ENCODE assay signal across 24 cellular contexts in genomic region chr5:79802995-79803394, GRCh38.
"Had no signal": no experiment of that assay in that cellular context is flagged by ENCODE, and none has a peak within 500 bp of the region (broad histone marks: within the 10 kb centered on the region; RNA-seq: fewer than 3 reads in every experiment).

No MANE protein-coding gene starts in this region.

- H3K27me3 ChIP-seq: pancreas, right atrium auricular region, spleen, thyroid gland had no signal

- ATAC-seq: activated CD8-positive, alpha-beta T cell treated with anti-CD3 and anti-CD28 coated beads, Interleukin-2, amount 10 ng/mL, durations not matched to agents 7 days and 5 days; activated naive CD4-positive, alpha-beta T cell treated with anti-CD3 and anti-CD28 coated beads, Interleukin-2, amount 50 U/mL, for 72 hours; left ventricle myocardium superior; pancreas; psoas muscle; stimulated activated naive CD8-positive, alpha-beta T cell treated with anti-CD3 and anti-CD28 coated beads, Interleukin-15, Interleukin-2, amounts not matched to agents 100 U/mL and 50 U/mL, for 24 hours had no signal

- FAIRE-seq: pancreas, TTC549 had no signal

- H3K9me3 ChIP-seq: pancreas, psoas muscle, right atrium auricular region, spleen, thyroid gland had no signal

- H3K27ac ChIP-seq: pancreas, right atrium auricular region, spleen, thyroid gland, WERI-Rb-1 had no signal

- H3K4me1 ChIP-seq: pancreas had no signal

- H3K4me3 ChIP-seq: pancreas, psoas muscle, right atrium auricular region, spleen, thyroid gland had no signal

- H3K36me3 ChIP-seq: pancreas, spleen, thyroid gland, WERI-Rb-1 had no signal

- DNase-seq: activated CD4-positive, alpha-beta T cell treated with anti-CD3 and anti-CD28 coated beads, Interleukin-2, amount 10 ng/mL, durations not matched to agents 7 days and 5 days; activated CD4-positive, CD25-positive, alpha-beta regulatory T cell treated with anti-CD3 and anti-CD28 coated beads, Interleukin-2, amount 50 U/mL, for 72 hours; activated CD8-positive, alpha-beta T cell treated with anti-CD3 and anti-CD28 coated beads, Interleukin-2, amount 10 ng/mL, durations not matched to agents 7 days and 5 days; activated gamma-delta T cell treated with Interleukin-2 at 50 U/mL for 16 hours; activated T-cell treated with anti-CD3 and anti-CD28 coated beads, Interleukin-2, amount 50 U/mL, for 1 hour; aorta; caudate nucleus; effector CD4-positive, alpha-beta T cell; foreskin melanocyte; immature natural killer cell; left ventricle myocardium superior; mammary epithelial cell; midbrain; pancreas; psoas muscle; spleen; stimulated activated CD4-positive, alpha-beta T cell treated with anti-CD3 and anti-CD28 coated beads, Interleukin-4, amount 100 ng/mL, for 1 hour; stimulated activated naive CD8-positive, alpha-beta T cell treated with anti-CD3 and anti-CD28 coated beads, Interleukin-15, Interleukin-2, amounts not matched to agents 100 U/mL and 50 U/mL, for 24 hours; substantia nigra; thyroid gland; WERI-Rb-1 had no signal
